Comparison of ENCODE assay signal across 11 cellular contexts in genomic region chr1:99659755-99660210, GRCh38. TPM values are rescaled to one million over a fixed set of nuclear protein-coding genes. Genes with fewer than 3 reads are reported as not detected.
DNase-seq lines count a peak whose midpoint lies in the region; ATAC-seq and TF ChIP-seq lines count a peak whose summit lies in the region.
"Had no signal": no experiment of that assay in that cellular context is flagged by ENCODE, and none has a peak within 500 bp of the region (broad histone marks: within the 10 kb centered on the region; RNA-seq: fewer than 3 reads in every experiment).

No MANE protein-coding gene starts in this region.

- no peak overlapping the region for H3K9ac ChIP-seq in smooth muscle cell (ENCODE audit: low read depth)

- no peaks in the 10 kb centered on the region for H3F3A ChIP-seq in smooth muscle cell (ENCODE audit: low read depth)

- H4K20me1 ChIP-seq in hepatocyte (ENCODE audit: insufficient read depth, poor library complexity, severe bottlenecking) (no peaks in the 10 kb centered on the region), smooth muscle cell (ENCODE audit: low read depth) (no peaks in the 10 kb centered on the region)

- no peaks in the 10 kb centered on the region for H3K27me3 ChIP-seq in hepatocyte
- H3K27me3 ChIP-seq in smooth muscle cell (ENCODE audit: low read depth), result no peaks in the 10 kb centered on the region

- WGBS in hepatocyte (ENCODE audit: low lambda C conversion rate, missing lambda C conversion rate), result 81% methylated on average over 2 of the region's 2 CpGs
- WGBS in smooth muscle cell (ENCODE audit: low lambda C conversion rate), result 82% methylated on average over 2 of the region's 2 CpGs

- H3K27ac ChIP-seq in hepatocyte, result no peak overlapping the region
- no peak overlapping the region for H3K27ac ChIP-seq in smooth muscle cell (ENCODE audit: low read depth)

- H3K79me2 ChIP-seq in hepatocyte, result no peaks in the 10 kb centered on the region
- H3K79me2 ChIP-seq in smooth muscle cell (ENCODE audit: low read depth), result no peaks in the 10 kb centered on the region

- H3K4me2 ChIP-seq in hepatocyte (no peak overlapping the region), smooth muscle cell (no peak overlapping the region)

- DNase-seq in DMS79 (lab: John Stamatoyannopoulos, UW) (peak; percentile 43), OCI-M1 (lab: John Stamatoyannopoulos, UW) (peak; percentile 14), fibroblast of peridontal ligament (ENCODE audit: extremely low read depth) (peak; percentile 56), posterior vena cava (ENCODE audit: low spot score) (peak; percentile 40), hepatocyte (ENCODE audit: low spot score) (no peak), smooth muscle cell (lab: John Stamatoyannopoulos, UW; ENCODE audit: unreplicated experiment) (no peak)
- DNase-seq in T-helper 2 cell treated with Interferon-gamma antibody and Interleukin-4, amounts not matched to agents 5 μg/mL and 100 μg/mL, for 36 hours (ENCODE audit: low spot score), result no peak
- DNase-seq: activated naive CD8-positive, alpha-beta T cell treated with anti-CD3 and anti-CD28 coated beads, Interleukin-2, amount 10 ng/mL, durations not matched to agents 7 days and 5 days; Caco-2; H7 had no signal

- no peaks in the 10 kb centered on the region for H3K4me1 Mint-ChIP-seq in T-helper 2 cell treated with Interferon-gamma antibody and Interleukin-4, amounts not matched to agents 5 μg/mL and 100 μg/mL, for 36 hours (ENCODE audit: low read depth)
- H3K4me1 Mint-ChIP-seq: activated naive CD8-positive, alpha-beta T cell treated with anti-CD3 and anti-CD28 coated beads, Interleukin-2, amount 10 ng/mL, durations not matched to agents 7 days and 5 days had no signal

- H2AFZ ChIP-seq in hepatocyte (no peak overlapping the region), smooth muscle cell (ENCODE audit: low read depth) (no peak overlapping the region)

- no peaks in the 10 kb centered on the region for H3K9me3 Mint-ChIP-seq in T-helper 2 cell treated with Interferon-gamma antibody and Interleukin-4, amounts not matched to agents 5 μg/mL and 100 μg/mL, for 36 hours
- H3K9me3 Mint-ChIP-seq: activated naive CD8-positive, alpha-beta T cell treated with anti-CD3 and anti-CD28 coated beads, Interleukin-2, amount 10 ng/mL, durations not matched to agents 7 days and 5 days had no signal

- no peaks in the 10 kb centered on the region for H3K36me3 Mint-ChIP-seq in T-helper 2 cell treated with Interferon-gamma antibody and Interleukin-4, amounts not matched to agents 5 μg/mL and 100 μg/mL, for 36 hours (ENCODE audit: low read depth)
- H3K36me3 Mint-ChIP-seq: activated naive CD8-positive, alpha-beta T cell treated with anti-CD3 and anti-CD28 coated beads, Interleukin-2, amount 10 ng/mL, durations not matched to agents 7 days and 5 days had no signal

- H3K27me3 Mint-ChIP-seq in T-helper 2 cell treated with Interferon-gamma antibody and Interleukin-4, amounts not matched to agents 5 μg/mL and 100 μg/mL, for 36 hours (ENCODE audit: low read depth), result peaks cover 4% of the 10 kb centered on the region

- no peaks in the 10 kb centered on the region for H3K36me3 ChIP-seq in hepatocyte (replicated peaks; ENCODE audit: insufficient read depth, low read depth)
- H3K36me3 ChIP-seq in smooth muscle cell (ENCODE audit: low read depth), result no peaks in the 10 kb centered on the region

- H3K4me3 Mint-ChIP-seq in T-helper 2 cell treated with Interferon-gamma antibody and Interleukin-4, amounts not matched to agents 5 μg/mL and 100 μg/mL, for 36 hours, result no peak overlapping the region
- H3K4me3 Mint-ChIP-seq: activated naive CD8-positive, alpha-beta T cell treated with anti-CD3 and anti-CD28 coated beads, Interleukin-2, amount 10 ng/mL, durations not matched to agents 7 days and 5 days had no signal

- intact Hi-C loops in posterior vena cava (cut with DNase I), result no loop called here

- H3K4me3 ChIP-seq in hepatocyte (no peak overlapping the region), smooth muscle cell (no peak overlapping the region)

- ATAC-seq in HG02885 (IDR thresholded peaks at IDR 0.05; ENCODE audit: poor library complexity, unreplicated experiment), result no peak

- no peaks in the 10 kb centered on the region for H3K9me2 ChIP-seq in hepatocyte (replicated peaks; ENCODE audit: insufficient read depth)

- H3K9me3 ChIP-seq in hepatocyte (ENCODE audit: low read depth) (no peaks in the 10 kb centered on the region), smooth muscle cell (replicated peaks; ENCODE audit: low read depth) (no peaks in the 10 kb centered on the region)
- H3K9me3 ChIP-seq: Caco-2 had no signal

- no peak overlapping the region for H3K27ac Mint-ChIP-seq in T-helper 2 cell treated with Interferon-gamma antibody and Interleukin-4, amounts not matched to agents 5 μg/mL and 100 μg/mL, for 36 hours
- H3K27ac Mint-ChIP-seq: activated naive CD8-positive, alpha-beta T cell treated with anti-CD3 and anti-CD28 coated beads, Interleukin-2, amount 10 ng/mL, durations not matched to agents 7 days and 5 days had no signal

- H3K4me1 ChIP-seq in hepatocyte (ENCODE audit: insufficient read depth) (no peaks in the 10 kb centered on the region), smooth muscle cell (ENCODE audit: low read depth) (peaks cover 9% of the 10 kb centered on the region)

- no peak for TF ChIP-seq CTCF in hepatocyte (IDR thresholded peaks at IDR 0.05; ENCODE audit: poor library complexity)
- TF ChIP-seq CTCF in smooth muscle cell (IDR thresholded peaks at IDR 0.05; ENCODE audit: borderline replicate concordance, insufficient read depth, poor library complexity, severe bottlenecking), result no peak

RNA-seq across cellular contexts. Expression of gene PALMD, which starts 13.9 kb away (rescaled TPM):
- 10 to 100 TPM; 22.6 to 31.0 TPM for total RNA-seq in posterior vena cava
- 18.5 and 21.7 TPM in 2 replicates for total RNA-seq in hepatocyte
- 12.3 and 14.0 TPM in 2 replicates for polyA plus RNA-seq in hepatocyte
- 0.76 and 1.1 TPM in 2 replicates for total RNA-seq in smooth muscle cell
- polyA plus RNA-seq in smooth muscle cell, result 1.2 TPM in 1 of 2 replicates, not detected in the other
- total RNA-seq: activated naive CD8-positive, alpha-beta T cell treated with anti-CD3 and anti-CD28 coated beads, Interleukin-2, amount 10 ng/mL, durations not matched to agents 7 days and 5 days; Caco-2; H7 had no signal

Comparison
In these comparisons a context has a peak if more than half of its experiments do, and no peak if none do; other contexts are left out.
1. DNase-seq: peak in DMS79 (single experiment), OCI-M1 (single experiment), fibroblast of peridontal ligament (single experiment) and posterior vena cava (single experiment); none in hepatocyte (single experiment), smooth muscle cell (single experiment) and T-helper 2 cell treated with Interferon-gamma antibody and Interleukin-4, amounts not matched to agents 5 μg/mL and 100 μg/mL, for 36 hours (single experiment).